ENCODE assay signal across 1 cellular context in genomic region chr5:92908952-92909351, GRCh38.
TF ChIP-seq lines count a peak whose summit lies in the region.

No MANE protein-coding gene starts in this region.

TF ChIP-seq in SK-N-SH, 30 proteins besides CTCF, POLR2A, EP300 and RAD21 (continued from another document):
- TF ChIP-seq RFX5 (IDR thresholded peaks at IDR 0.05; ENCODE audit: low read length) (no peak), PBX3 (IDR thresholded peaks at IDR 0.05) (no peak), GABPA (IDR thresholded peaks at IDR 0.05; ENCODE audit: low read depth) (no peak)
